In genomic region chr6:157586088-157586414, GRCh38 we compare ENCODE assay signal across 19 cellular contexts.
"Had no signal": no experiment of that assay in that cellular context is flagged by ENCODE, and none has a peak within 500 bp of the region (broad histone marks: within the 10 kb centered on the region; RNA-seq: fewer than 3 reads in every experiment).

No MANE protein-coding gene starts in this region.

- H3K4me1 Mint-ChIP-seq: brain; central memory CD8-positive, alpha-beta T cell had no signal

- DNase-seq: activated B cell treated with CpG ODN at 0.5 μM for 24 hours; activated CD4-positive, alpha-beta T cell treated with anti-CD3 and anti-CD28 coated beads for 48 hours; activated CD8-positive, alpha-beta memory T cell treated with anti-CD3 and anti-CD28 coated beads, Interleukin-2, amount 50 U/mL, for 48 hours; activated gamma-delta T cell; activated T-cell treated with anti-CD3 and anti-CD28 coated beads, Interleukin-2, amount 50 U/mL, for 72 hours; amygdala; dermis blood vessel endothelial cell; gastrocnemius medialis; heart right ventricle; left ventricle myocardium inferior; mesenchymal stem cell; occipital lobe; sigmoid colon; stimulated activated CD4-positive, alpha-beta T cell treated with anti-CD3 and anti-CD28 coated beads, Interleukin-1b, Interleukin-23, amount 100 ng/mL, for 48 hours; T-helper 2 cell had no signal

- H3K27ac Mint-ChIP-seq: activated B cell treated with CpG ODN at 0.5 μM for 24 hours; activated naive CD4-positive, alpha-beta T cell treated with anti-CD3 and anti-CD28 coated beads, Interleukin-2, amount 50 U/mL, for 72 hours; activated T-cell treated with anti-CD3 and anti-CD28 coated beads, Interleukin-2, amount 50 U/mL, for 72 hours; brain had no signal

- H3K27me3 ChIP-seq: gastrocnemius medialis, heart right ventricle, sigmoid colon had no signal

- H3K4me3 Mint-ChIP-seq: activated B cell treated with CpG ODN at 0.5 μM for 24 hours; activated T-cell treated with anti-CD3 and anti-CD28 coated beads, Interleukin-2, amount 50 U/mL, for 72 hours; brain; central memory CD8-positive, alpha-beta T cell had no signal

- H3K4me1 ChIP-seq: gastrocnemius medialis, heart right ventricle, left ventricle myocardium inferior, sigmoid colon had no signal

- H3K27me3 Mint-ChIP-seq: activated B cell treated with CpG ODN at 0.5 μM for 24 hours; central memory CD8-positive, alpha-beta T cell had no signal

- H3K36me3 ChIP-seq: gastrocnemius medialis, heart right ventricle, sigmoid colon, thoracic aorta had no signal

- ATAC-seq: activated naive CD4-positive, alpha-beta T cell treated with anti-CD3 and anti-CD28 coated beads, Interleukin-2, amount 50 U/mL, for 72 hours; activated T-cell treated with anti-CD3 and anti-CD28 coated beads, Interleukin-2, amount 50 U/mL, for 72 hours; gastrocnemius medialis had no signal

- H3K9me3 ChIP-seq: gastrocnemius medialis had no signal

- H3K4me3 ChIP-seq: gastrocnemius medialis, heart right ventricle, left ventricle myocardium inferior, sigmoid colon, thoracic aorta had no signal

- H3K27ac ChIP-seq: gastrocnemius medialis, heart right ventricle, left ventricle myocardium inferior, sigmoid colon, thoracic aorta had no signal
